Comparison of ENCODE assay signal across 18 cellular contexts in the genomic region with DNA sequence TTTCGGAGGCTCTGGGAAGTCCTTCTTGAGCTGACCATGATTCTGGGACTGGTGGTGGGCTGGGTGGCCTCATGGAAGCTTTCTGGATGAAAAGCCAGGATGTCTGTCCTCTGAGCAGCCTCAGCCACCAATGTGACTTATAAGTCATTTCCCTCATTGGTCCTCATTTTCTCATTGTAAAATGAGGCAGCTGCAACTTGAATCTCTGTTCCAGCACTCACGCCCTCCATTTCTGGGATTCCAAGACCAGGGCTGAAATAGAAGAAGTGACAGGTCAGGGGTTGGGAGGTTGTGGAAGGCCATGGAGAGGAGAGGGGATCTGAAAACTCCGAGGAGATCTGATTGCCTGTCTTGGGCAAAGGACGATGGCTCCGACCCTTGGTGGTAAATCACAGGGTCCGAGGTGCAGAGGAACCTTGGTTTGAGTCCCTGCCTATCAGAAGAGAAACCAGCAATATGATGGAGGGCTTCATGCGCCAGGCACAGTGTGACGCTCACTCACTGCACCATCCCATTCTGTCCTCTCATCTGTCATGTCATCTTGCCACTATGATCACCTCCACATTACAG. TPM values are rescaled to one million over a fixed set of nuclear protein-coding genes. Genes with fewer than 3 reads are reported as not detected.
DNase-seq lines count a peak whose midpoint lies in the region; ATAC-seq, FAIRE-seq and TF ChIP-seq lines count a peak whose summit lies in the region.
"Had no signal": no experiment of that assay in that cellular context is flagged by ENCODE, and none has a peak within 500 bp of the region (broad histone marks: within the 10 kb centered on the region; RNA-seq: fewer than 3 reads in every experiment).

No MANE protein-coding gene starts in this region.

- DNase-seq in heart right ventricle: no peak
- no peak for DNase-seq in left cardiac atrium
- no peak for DNase-seq in esophagus muscularis mucosa (ENCODE audit: extremely low spot score)
- DNase-seq in transverse colon: no peak
- no peak for DNase-seq in kidney
- no peak for DNase-seq in T-cell
- DNase-seq in NCI-H82 treated with DMSO at 0.1 percent for 48 hours (lab: John Stamatoyannopoulos, UW; ENCODE audit: unreplicated experiment): no peak
- DNase-seq: COR-L47, DMS153, H7, Kasumi-1, NCI-H187 treated with DMSO at 0.1 percent for 48 hours, NCI-H2171, NCI-H510A had no signal

- POLR2A ChIA-PET in T-cell (lab: Charles Lee): no interaction called here

- peaks cover 16% of the 10 kb centered on the region for H3K9me3 Mint-ChIP-seq in nephron
- peaks cover 0 to 8% (median 0%) of the 10 kb centered on the region in 3 donors for H3K9me3 Mint-ChIP-seq in T-cell

- TF ChIP-seq POLR2A in esophagus muscularis mucosa (IDR thresholded peaks at IDR 0.05; ENCODE audit: low read depth): no peak
- no peak for TF ChIP-seq POLR2A in transverse colon (IDR thresholded peaks at IDR 0.05)

- TF ChIP-seq CTCF in heart right ventricle (IDR thresholded peaks at IDR 0.05) (no peak), esophagus muscularis mucosa (IDR thresholded peaks at IDR 0.05) (no peak), nephron (IDR thresholded peaks at IDR 0.05; ENCODE audit: unreplicated experiment in 3 of 3) (no peak), transverse colon (IDR thresholded peaks at IDR 0.05) (no peak), kidney (IDR thresholded peaks at IDR 0.05; ENCODE audit: borderline replicate concordance, extremely low read depth, insufficient read depth) (no peak)

- H3K4me1 ChIP-seq in heart right ventricle: peaks cover 22 to 84% (median 69%) of the 10 kb centered on the region in 9 donors
- peaks cover 63 to 75% (median 72%) of the 10 kb centered on the region in 4 donors for H3K4me1 ChIP-seq in esophagus muscularis mucosa
- H3K4me1 ChIP-seq in transverse colon: peaks cover 5 to 34% (median 25%) of the 10 kb centered on the region in 4 donors
- H3K4me1 ChIP-seq in kidney (ENCODE audit: control insufficient read depth in 1 of 2, insufficient read depth in 1 of 2, low read depth in 1 of 2, low read length in 2 of 2): peaks cover 0 to 5% of the 10 kb centered on the region in 2 donors

- CTCF ChIA-PET in T-cell (lab: Charles Lee): interaction anchor here in 1 of 2 donors (0.7 kb wide), 1 partner anchor 12 kb away, joined by 4 read pairs; no protein-coding TSS in a partner anchor

- H3K27ac ChIP-seq in heart right ventricle (peak overlapping the region in 9 of 10 donors; percentile 81 to 92 (median 87)), esophagus muscularis mucosa (replicated peaks in 1 of 4) (peak overlapping the region; percentile 84 to 86 (median 86)), transverse colon (peak overlapping the region; percentile 74 to 84 (median 80)), kidney (ENCODE audit: low read depth in 2 of 2, low read length in 2 of 2) (no peak overlapping the region)
- H3K27ac ChIP-seq: C4-2B had no signal

- 95% methylated on average over 8 of the region's 8 CpGs for WGBS in heart right ventricle, 2 donors
- 98% methylated on average over 8 of the region's 8 CpGs for WGBS in esophagus muscularis mucosa
- WGBS in transverse colon (ENCODE audit: low coverage in 1 of 2), 2 donors: 96 to 100% methylated on average over 1 to 8 of the region's 8 CpGs

- H3K27ac Mint-ChIP-seq in nephron (peak overlapping the region; percentile 95 to 97 (median 96)), T-cell (no peak overlapping the region)

- no peak for ATAC-seq in heart right ventricle
- ATAC-seq in left cardiac atrium: no peak
- ATAC-seq in T-cell (replicated peaks in 1 of 4): no peak

- TF ChIP-seq EP300 in esophagus muscularis mucosa (IDR thresholded peaks at IDR 0.05): no peak
- no peak for TF ChIP-seq EP300 in transverse colon (IDR thresholded peaks at IDR 0.05; ENCODE audit: low read depth)

- H3K36me3 ChIP-seq in heart right ventricle (peaks cover 0 to 15% (median 0%) of the 10 kb centered on the region in 9 donors), esophagus muscularis mucosa (peaks cover 0 to 9% (median 4%) of the 10 kb centered on the region in 4 donors), transverse colon (no peaks in the 10 kb centered on the region), kidney (ENCODE audit: control insufficient read depth in 1 of 2, insufficient read depth in 2 of 2, low read length in 2 of 2) (peaks cover 0 to 2% of the 10 kb centered on the region in 2 donors)

- intact Hi-C loops in heart right ventricle (cut with DNase I): loop anchor here in 1 of 10 donors (5.0 kb wide), 1 partner anchor 127 kb away; no protein-coding TSS in a partner anchor
- intact Hi-C loops in left cardiac atrium (cut with DNase I): no loop called here
- intact Hi-C loops in esophagus muscularis mucosa (cut with DNase I): no loop called here
- intact Hi-C loops in transverse colon (cut with DNase I; ENCODE audit: low total_unique reads): no loop called here
- intact Hi-C loops in kidney (cut with DNase I): no loop called here

- peaks cover 0 to 11% (median 3%) of the 10 kb centered on the region in 11 donors for H3K9me3 ChIP-seq in heart right ventricle
- no peaks in the 10 kb centered on the region for H3K9me3 ChIP-seq in esophagus muscularis mucosa
- no peaks in the 10 kb centered on the region for H3K9me3 ChIP-seq in transverse colon
- H3K9me3 ChIP-seq in kidney (ENCODE audit: control insufficient read depth in 1 of 2, low read length in 2 of 2): no peaks in the 10 kb centered on the region

- no peaks in the 10 kb centered on the region for H3K27me3 ChIP-seq in heart right ventricle
- no peaks in the 10 kb centered on the region for H3K27me3 ChIP-seq in esophagus muscularis mucosa
- H3K27me3 ChIP-seq in transverse colon: no peaks in the 10 kb centered on the region

- no peak overlapping the region for H3K4me3 Mint-ChIP-seq in nephron
- H3K4me3 Mint-ChIP-seq in T-cell: no peak overlapping the region

- H3K27me3 Mint-ChIP-seq in nephron (ENCODE audit: low read depth) (no peaks in the 10 kb centered on the region), T-cell (no peaks in the 10 kb centered on the region)

- no peak for FAIRE-seq in kidney (lab: Jason Lieb, UNC)
- FAIRE-seq: A204.1, RCC 7860 had no signal

- no peak overlapping the region for H3K9ac ChIP-seq in kidney (ENCODE audit: low read length in 2 of 2)

- H3K4me1 Mint-ChIP-seq in nephron (peaks cover 77% of the 10 kb centered on the region), T-cell (peaks cover 12 to 24% (median 15%) of the 10 kb centered on the region in 3 donors)

- in situ Hi-C loops in transverse colon (cut with MboI; ENCODE audit: low pct_ligation_motif_present in 1 of 4, low pct_unique_long_range_greater_than_20kb in 1 of 4, low sequenced_read_pairs in 3 of 4): no loop called here

- H3K36me3 Mint-ChIP-seq in nephron (ENCODE audit: low read depth): peaks cover 35% of the 10 kb centered on the region
- peaks cover 56% of the 10 kb centered on the region for H3K36me3 Mint-ChIP-seq in T-cell

- H3K4me3 ChIP-seq in heart right ventricle: no peak overlapping the region
- no peak overlapping the region for H3K4me3 ChIP-seq in esophagus muscularis mucosa
- H3K4me3 ChIP-seq in transverse colon: no peak overlapping the region
- H3K4me3 ChIP-seq in kidney (ENCODE audit: low read length in 2 of 2): no peak overlapping the region

RNA-seq across cellular contexts. Expression of a gene that starts 38.3 kb away (rescaled TPM):
- total RNA-seq in heart right ventricle (100 to 1,000 TPM in 4 of 10 donors, 10 to 100 TPM in 6; 74.2 to 140 (median 95.2) TPM), left cardiac atrium (100 to 1,000 TPM; 152 to 166 TPM), esophagus muscularis mucosa (10 to 100 TPM; 27.7 to 70.1 (median 50.2) TPM), transverse colon (10 to 100 TPM in 1 of 4 donors, 1 to 10 TPM in 3; 2.6 to 28.9 (median 4.9) TPM), kidney (38.1 TPM), T-cell (10 to 100 TPM; 18.4 to 59.1 (median 25.7) TPM)
- polyA plus RNA-seq in heart right ventricle (10 to 100 TPM; 37.7 to 42.6 TPM), kidney (ENCODE audit: insufficient read depth, low read depth, low replicate concordance) (13.8 TPM)

Comparison
In these comparisons a context has a peak if more than half of its experiments do, and no peak if none do; other contexts are left out.
1. H3K27ac ChIP-seq: peak in heart right ventricle (9 of 10), esophagus muscularis mucosa (4 of 4) and transverse colon (4 of 4); none in kidney (0 of 2).
2. H3K27ac Mint-ChIP-seq: peak in nephron (3 of 3); none in T-cell (0 of 2).